8 cellular contexts compared by ENCODE assay signal in genomic region chr5:122076669-122077450, GRCh38. TPM values are rescaled to one million over a fixed set of nuclear protein-coding genes. Genes with fewer than 3 reads are reported as not detected.
DNase-seq lines count a peak whose midpoint lies in the region; ATAC-seq and TF ChIP-seq lines count a peak whose summit lies in the region.

No MANE protein-coding gene starts in this region.

- H3K27ac ChIP-seq in neutrophil (no peak overlapping the region), vagina (peak overlapping the region; percentile 80)

- no peak for TF ChIP-seq POLR2A in vagina (IDR thresholded peaks at IDR 0.05)

- DNase-seq in activated CD4-positive, CD25-positive, alpha-beta regulatory T cell treated with anti-CD3 and anti-CD28 coated beads, Interleukin-2, amount 50 U/mL, for 72 hours = peak; percentile 39
- DNase-seq in NCI-H69 (lab: John Stamatoyannopoulos, UW) (peak; percentile 90), Right ventricle myocardium inferior (ENCODE audit: missing footprints) (peak; percentile 84), vagina (ENCODE audit: extremely low spot score in 2 of 2) (peak in 1 of 2 donors; percentile 89)
- DNase-seq in activated naive CD4-positive, alpha-beta T cell treated with anti-CD3 and anti-CD28 coated beads, Interleukin-2, amount 50 U/mL, for 72 hours (ENCODE audit: low spot score in 2 of 2) = peak in 1 of 2 donors; percentile 80

- TF ChIP-seq CTCF in neutrophil (IDR thresholded peaks at IDR 0.05) = no peak
- TF ChIP-seq CTCF in vagina (IDR thresholded peaks at IDR 0.05) = peak in 2 of 3 experiments; percentile 43 to 55

- H3K9me3 ChIP-seq in neutrophil (no peaks in the 10 kb centered on the region), vagina (no peaks in the 10 kb centered on the region)

- no peaks in the 10 kb centered on the region for H3K36me3 ChIP-seq in neutrophil
- no peaks in the 10 kb centered on the region for H3K36me3 ChIP-seq in vagina

- H3K27ac Mint-ChIP-seq in activated naive CD4-positive, alpha-beta T cell treated with anti-CD3 and anti-CD28 coated beads, Interleukin-2, amount 50 U/mL, for 72 hours = no peak overlapping the region

- peaks cover 8 to 14% of the 10 kb centered on the region in 2 donors for H3K36me3 Mint-ChIP-seq in activated naive CD4-positive, alpha-beta T cell treated with anti-CD3 and anti-CD28 coated beads, Interleukin-2, amount 50 U/mL, for 72 hours

- H3K4me3 ChIP-seq in neutrophil (ENCODE audit: low read depth in 1 of 2, low read length in 1 of 2) = peak overlapping the region; percentile 0 to 18
- peak overlapping the region; percentile 64 to 71 for H3K4me3 ChIP-seq in vagina

- intact Hi-C loops in Right ventricle myocardium inferior (cut with DNase I) = loop anchor here (5.0 kb wide), 1 partner anchor 110 kb away; no protein-coding TSS in a partner anchor
- intact Hi-C loops in vagina (cut with DNase I) = no loop called here

- H3K4me1 ChIP-seq in neutrophil (ENCODE audit: control insufficient read depth in 1 of 2, insufficient read depth in 1 of 2, low read depth in 1 of 2, low read length in 1 of 2) (peaks cover 13 to 19% of the 10 kb centered on the region in 2 experiments), vagina (peaks cover 30% of the 10 kb centered on the region)

- H3K27me3 ChIP-seq in neutrophil (peaks cover 91% of the 10 kb centered on the region), vagina (no peaks in the 10 kb centered on the region)

- no peaks in the 10 kb centered on the region for H3K9me3 Mint-ChIP-seq in activated naive CD4-positive, alpha-beta T cell treated with anti-CD3 and anti-CD28 coated beads, Interleukin-2, amount 50 U/mL, for 72 hours

- no peak for ATAC-seq in activated CD4-positive, CD25-positive, alpha-beta regulatory T cell treated with anti-CD3 and anti-CD28 coated beads, Interleukin-2, amount 50 U/mL, for 24 hours
- ATAC-seq in HG02938 (IDR thresholded peaks at IDR 0.05; ENCODE audit: unreplicated experiment) (peak; percentile 41), Right ventricle myocardium inferior (peak; percentile 80)
- peak; percentile 47 to 83 for ATAC-seq in activated naive CD4-positive, alpha-beta T cell treated with anti-CD3 and anti-CD28 coated beads, Interleukin-2, amount 50 U/mL, for 72 hours

RNA-seq across cellular contexts. Expression of gene LOX, which starts 1.2 kb away (rescaled TPM):
- under 1 TPM in 1 of 2 donors, not detected in 1; 0.62 TPM for total RNA-seq in activated naive CD4-positive, alpha-beta T cell treated with anti-CD3 and anti-CD28 coated beads, Interleukin-2, amount 50 U/mL, for 72 hours
- total RNA-seq in Right ventricle myocardium inferior (5.0 TPM), vagina (38.8 TPM)

RNA-seq across cellular contexts. Expression of gene ZNF474, which starts 52.5 kb away (rescaled TPM):
- under 1 TPM in 1 of 2 donors, not detected in 1; 0.12 TPM for total RNA-seq in activated naive CD4-positive, alpha-beta T cell treated with anti-CD3 and anti-CD28 coated beads, Interleukin-2, amount 50 U/mL, for 72 hours
- total RNA-seq in Right ventricle myocardium inferior (not detected), vagina (0.49 TPM)

Comparison
In these comparisons a context has a peak if more than half of its experiments do, and no peak if none do; other contexts are left out.
1. ATAC-seq: peak in HG02938 (single experiment), activated naive CD4-positive, alpha-beta T cell treated with anti-CD3 and anti-CD28 coated beads, Interleukin-2, amount 50 U/mL, for 72 hours (2 of 2) and Right ventricle myocardium inferior (single experiment); none in activated CD4-positive, CD25-positive, alpha-beta regulatory T cell treated with anti-CD3 and anti-CD28 coated beads, Interleukin-2, amount 50 U/mL, for 24 hours (0 of 2).